ENCODE assay signal across 1 cellular context in the genomic region with DNA sequence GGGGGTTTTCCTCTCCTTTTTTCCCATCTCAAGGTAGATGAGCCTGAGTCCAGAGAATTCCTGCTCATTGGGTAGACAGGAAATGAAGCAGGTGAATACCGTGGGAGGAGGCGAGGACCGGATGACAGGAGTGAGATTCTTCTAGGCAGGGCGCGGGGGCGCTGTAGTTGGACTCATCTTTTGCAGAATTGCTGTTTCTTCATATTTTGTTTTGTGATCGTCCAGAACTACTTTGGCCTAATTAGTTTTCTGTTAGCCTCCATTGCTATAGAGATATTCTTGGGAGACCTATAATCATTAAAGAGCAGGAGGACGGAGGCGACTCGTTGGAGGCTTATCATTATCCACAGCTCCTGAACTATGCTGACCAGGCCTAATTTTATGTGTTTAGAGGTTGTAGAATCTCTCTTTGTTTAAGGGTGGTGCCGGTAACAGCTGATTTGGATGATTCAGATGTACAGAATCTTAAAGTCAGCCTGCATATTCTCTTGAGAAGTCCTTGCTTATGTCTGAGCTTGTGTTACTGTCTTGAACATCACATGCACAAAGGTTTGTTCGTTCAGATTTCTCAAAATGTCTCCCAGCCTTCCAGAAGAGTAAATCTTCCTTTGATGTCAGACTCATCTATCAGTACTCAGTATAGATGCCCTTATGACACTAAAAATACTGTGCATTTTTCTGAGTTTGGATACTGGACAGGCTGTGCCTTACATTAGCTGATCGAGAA.
TF ChIP-seq lines count a peak whose summit lies in the region.

No MANE protein-coding gene starts in this region.

TF ChIP-seq in A549, 52 proteins besides CTCF, POLR2A, EP300 and RAD21 (continued from another document):
- TF ChIP-seq, protein P1, sequence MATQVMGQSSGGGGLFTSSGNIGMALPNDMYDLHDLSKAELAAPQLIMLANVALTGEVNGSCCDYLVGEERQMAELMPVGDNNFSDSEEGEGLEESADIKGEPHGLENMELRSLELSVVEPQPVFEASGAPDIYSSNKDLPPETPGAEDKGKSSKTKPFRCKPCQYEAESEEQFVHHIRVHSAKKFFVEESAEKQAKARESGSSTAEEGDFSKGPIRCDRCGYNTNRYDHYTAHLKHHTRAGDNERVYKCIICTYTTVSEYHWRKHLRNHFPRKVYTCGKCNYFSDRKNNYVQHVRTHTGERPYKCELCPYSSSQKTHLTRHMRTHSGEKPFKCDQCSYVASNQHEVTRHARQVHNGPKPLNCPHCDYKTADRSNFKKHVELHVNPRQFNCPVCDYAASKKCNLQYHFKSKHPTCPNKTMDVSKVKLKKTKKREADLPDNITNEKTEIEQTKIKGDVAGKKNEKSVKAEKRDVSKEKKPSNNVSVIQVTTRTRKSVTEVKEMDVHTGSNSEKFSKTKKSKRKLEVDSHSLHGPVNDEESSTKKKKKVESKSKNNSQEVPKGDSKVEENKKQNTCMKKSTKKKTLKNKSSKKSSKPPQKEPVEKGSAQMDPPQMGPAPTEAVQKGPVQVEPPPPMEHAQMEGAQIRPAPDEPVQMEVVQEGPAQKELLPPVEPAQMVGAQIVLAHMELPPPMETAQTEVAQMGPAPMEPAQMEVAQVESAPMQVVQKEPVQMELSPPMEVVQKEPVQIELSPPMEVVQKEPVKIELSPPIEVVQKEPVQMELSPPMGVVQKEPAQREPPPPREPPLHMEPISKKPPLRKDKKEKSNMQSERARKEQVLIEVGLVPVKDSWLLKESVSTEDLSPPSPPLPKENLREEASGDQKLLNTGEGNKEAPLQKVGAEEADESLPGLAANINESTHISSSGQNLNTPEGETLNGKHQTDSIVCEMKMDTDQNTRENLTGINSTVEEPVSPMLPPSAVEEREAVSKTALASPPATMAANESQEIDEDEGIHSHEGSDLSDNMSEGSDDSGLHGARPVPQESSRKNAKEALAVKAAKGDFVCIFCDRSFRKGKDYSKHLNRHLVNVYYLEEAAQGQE (IDR thresholded peaks at IDR 0.05), result peak; percentile 95; the same call in 1 of the 2 replicates
- TF ChIP-seq RFX5 (IDR thresholded peaks at IDR 0.05) (no peak), USF2 (IDR thresholded peaks at IDR 0.05) (no peak), MAFK (IDR thresholded peaks at IDR 0.05; ENCODE audit: partially characterized antibody) (peak; percentile 90), NPAS2 (CRISPR knock-in tag; IDR thresholded peaks at IDR 0.05; ENCODE audit: borderline replicate concordance) (0 out of 2 replicates have a peak, but pooled peaks have one; percentile 26), TP53 (CRISPR knock-in tag; IDR thresholded peaks at IDR 0.05) (no peak; the same call in 1 of the 2 replicates), RCOR1 (IDR thresholded peaks at IDR 0.05; ENCODE audit: low read depth, low read length) (no peak), FOSL2 (IDR thresholded peaks at IDR 0.05) (no peak), FOSL2 (CRISPR knock-in tag; IDR thresholded peaks at IDR 0.05) (peak; percentile 32), GATA3 (IDR thresholded peaks at IDR 0.05; ENCODE audit: borderline replicate concordance) (no peak)
